8 cellular contexts compared by ENCODE assay signal in the genomic region with DNA sequence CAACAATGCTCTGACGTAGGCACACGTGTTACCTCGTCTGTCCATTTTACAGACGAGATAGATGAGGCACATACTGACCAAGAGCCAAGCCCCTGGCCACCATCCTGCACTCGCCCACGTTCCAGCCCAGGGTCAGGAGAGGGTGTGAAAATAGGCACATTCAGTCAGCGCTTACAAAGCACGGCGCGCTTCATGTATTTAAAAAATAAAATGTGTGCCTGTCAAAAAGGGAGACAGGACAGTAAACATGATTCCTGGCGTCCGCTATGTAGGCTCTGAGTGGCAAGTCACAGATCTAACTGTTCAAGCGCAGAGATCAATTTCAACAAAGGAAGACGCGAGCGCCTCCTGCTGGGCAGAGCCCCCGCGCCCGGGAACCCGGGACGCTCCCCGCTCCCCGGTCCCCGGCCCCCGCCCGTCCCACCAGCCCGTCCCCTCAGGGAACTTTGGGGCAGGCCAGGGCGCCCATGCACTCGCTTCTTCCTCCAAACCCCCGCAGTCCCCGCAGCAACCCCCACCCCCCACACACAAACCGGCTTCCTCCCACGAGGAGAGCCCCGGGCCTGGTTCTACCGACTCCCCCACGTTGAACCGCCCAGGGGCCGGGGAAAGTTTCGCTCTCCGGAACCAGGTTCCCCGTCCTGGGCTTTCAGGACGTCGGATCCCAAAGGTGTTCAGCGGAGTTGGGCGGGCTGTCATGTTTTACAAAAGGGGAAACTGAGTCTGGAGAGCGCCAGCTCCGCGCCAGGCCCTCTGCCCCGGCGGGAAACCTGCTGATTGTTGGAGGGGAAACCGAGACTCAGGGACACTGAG. TPM values are rescaled to one million over a fixed set of nuclear protein-coding genes. Genes with fewer than 3 reads are reported as not detected.
A peak's percentile ranks its signal among the peaks of the same experiment; 100 is the strongest.
DNase-seq lines count a peak whose midpoint lies in the region; ATAC-seq lines count a peak whose summit lies in the region.

No MANE protein-coding gene starts in this region.

- DNase-seq in DMS153 (lab: John Stamatoyannopoulos, UW) (peak; percentile 51), NCI-H748 treated with DMSO at 0.1 percent for 48 hours (lab: John Stamatoyannopoulos, UW) (peak; percentile 10), lung microvascular endothelial cell (ENCODE audit: low read depth in 2 of 2) (peak; percentile 72 to 87)
- DNase-seq in activated CD8-positive, alpha-beta memory T cell treated with anti-CD3 and anti-CD28 coated beads for 4 hours (ENCODE audit: low read depth in 2 of 2), result peak; percentile 80 to 90
- peak; percentile 84 for DNase-seq in effector CD8-positive, alpha-beta T cell (lab: John Stamatoyannopoulos, UW)
- DNase-seq in stimulated activated CD4-positive, alpha-beta T cell treated with anti-CD3 and anti-CD28 coated beads, TNF-alpha, amount 100 ng/mL, for 24 hours (ENCODE audit: low read depth in 3 of 3), result peak; percentile 87 to 94 (median 88)

- ATAC-seq in HG02588 (IDR thresholded peaks at IDR 0.05; ENCODE audit: unreplicated experiment), result peak; percentile 35
- no peak for ATAC-seq in GM18873 (IDR thresholded peaks at IDR 0.05; ENCODE audit: low FRiP score, unreplicated experiment)

RNA-seq across cellular contexts. Expression of a gene that starts 10.4 kb away (rescaled TPM):
- total RNA-seq in lung microvascular endothelial cell, result 0.99 and 4.6 TPM in 2 replicates

RNA-seq across cellular contexts. Expression of a gene that starts 13.8 kb away (rescaled TPM):
- not detected in 2 replicates for total RNA-seq in lung microvascular endothelial cell

RNA-seq across cellular contexts. Expression of a gene that starts 45.6 kb away (rescaled TPM):
- 3.0 and 15.3 TPM in 2 replicates for total RNA-seq in lung microvascular endothelial cell

RNA-seq across cellular contexts. Expression of a gene that starts 48.8 kb away (rescaled TPM):
- total RNA-seq in lung microvascular endothelial cell, result not detected in 2 replicates

Comparison
In these comparisons a context has a peak if more than half of its experiments do, and no peak if none do; other contexts are left out.
1. DNase-seq: peak in every context shown above with its lines; median percentile 88 in stimulated activated CD4-positive, alpha-beta T cell treated with anti-CD3 and anti-CD28 coated beads, TNF-alpha, amount 100 ng/mL, for 24 hours; 85 in activated CD8-positive, alpha-beta memory T cell treated with anti-CD3 and anti-CD28 coated beads for 4 hours; 84 in effector CD8-positive, alpha-beta T cell; 80 in lung microvascular endothelial cell; 51 in DMS153; 10 in NCI-H748 treated with DMSO at 0.1 percent for 48 hours.